In the genomic region with DNA sequence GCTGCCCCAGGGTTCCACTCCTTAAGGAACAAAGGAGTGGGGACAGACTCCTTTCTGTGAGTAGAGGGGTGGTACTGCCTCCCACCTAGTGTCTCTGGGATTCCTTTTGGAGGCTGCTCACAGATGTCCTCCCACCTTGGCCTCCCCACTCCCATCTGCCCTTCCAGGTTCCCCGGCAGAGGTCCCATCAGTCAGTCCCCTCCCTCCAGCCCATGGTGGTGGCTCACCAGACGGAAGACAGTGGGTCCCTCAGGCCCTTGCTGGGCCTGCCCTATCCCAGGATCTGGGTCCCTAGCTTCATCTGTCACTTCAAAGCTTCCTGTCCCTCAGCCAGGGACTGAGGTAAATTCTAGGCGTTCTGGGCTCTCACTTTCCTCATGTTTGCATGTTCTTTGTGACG, we compare ENCODE assay signal across 14 cellular contexts.
"Had no signal": no experiment of that assay in that cellular context is flagged by ENCODE, and none has a peak within 500 bp of the region (broad histone marks: within the 10 kb centered on the region; RNA-seq: fewer than 3 reads in every experiment).

No MANE protein-coding gene starts in this region.

- H3K36me3 Mint-ChIP-seq: type B pancreatic cell had no signal

- DNase-seq: activated CD4-positive, alpha-beta T cell treated with anti-CD3 and anti-CD28 coated beads for 4 hours; activated CD8-positive, alpha-beta T cell treated with anti-CD3 and anti-CD28 coated beads for 36 hours; activated naive CD4-positive, alpha-beta T cell treated with anti-CD3 and anti-CD28 coated beads, Interleukin-2, amount 50 U/mL, for 16 hours; adrenal gland; central memory CD4-positive, alpha-beta T cell; effector memory CD8-positive, alpha-beta T cell; hippocampal formation; mesenchymal stem cell; ovary; T1000 had no signal

- H3K27ac ChIP-seq: adrenal gland, ovary had no signal

- ATAC-seq: activated CD8-positive, alpha-beta T cell treated with anti-CD3 and anti-CD28 coated beads for 36 hours; activated T-helper 17 cell treated with anti-CD3 and anti-CD28 coated beads, Interleukin-2, amount 50 U/mL, for 72 hours; effector memory CD8-positive, alpha-beta T cell had no signal

- H3K27me3 Mint-ChIP-seq: activated T-helper 17 cell treated with anti-CD3 and anti-CD28 coated beads, Interleukin-2, amount 50 U/mL, for 72 hours; effector memory CD8-positive, alpha-beta T cell had no signal

- H3K9me3 Mint-ChIP-seq: activated CD8-positive, alpha-beta T cell treated with anti-CD3 and anti-CD28 coated beads for 36 hours; activated T-helper 17 cell treated with anti-CD3 and anti-CD28 coated beads, Interleukin-2, amount 50 U/mL, for 72 hours; effector memory CD8-positive, alpha-beta T cell; nephron; type B pancreatic cell had no signal

- H3K36me3 ChIP-seq: adrenal gland, ovary had no signal

- H3K4me3 Mint-ChIP-seq: activated CD8-positive, alpha-beta T cell treated with anti-CD3 and anti-CD28 coated beads for 36 hours; activated T-helper 17 cell treated with anti-CD3 and anti-CD28 coated beads, Interleukin-2, amount 50 U/mL, for 72 hours; effector memory CD8-positive, alpha-beta T cell; nephron; type B pancreatic cell had no signal

- H3K9me3 ChIP-seq: adrenal gland, ovary had no signal

- H3K4me3 ChIP-seq: adrenal gland, ovary, skin epidermis had no signal

- H3K27ac Mint-ChIP-seq: activated CD8-positive, alpha-beta T cell treated with anti-CD3 and anti-CD28 coated beads for 36 hours; activated T-helper 17 cell treated with anti-CD3 and anti-CD28 coated beads, Interleukin-2, amount 50 U/mL, for 72 hours; type B pancreatic cell had no signal

- H3K27me3 ChIP-seq: adrenal gland, ovary had no signal
